In the genomic region with DNA sequence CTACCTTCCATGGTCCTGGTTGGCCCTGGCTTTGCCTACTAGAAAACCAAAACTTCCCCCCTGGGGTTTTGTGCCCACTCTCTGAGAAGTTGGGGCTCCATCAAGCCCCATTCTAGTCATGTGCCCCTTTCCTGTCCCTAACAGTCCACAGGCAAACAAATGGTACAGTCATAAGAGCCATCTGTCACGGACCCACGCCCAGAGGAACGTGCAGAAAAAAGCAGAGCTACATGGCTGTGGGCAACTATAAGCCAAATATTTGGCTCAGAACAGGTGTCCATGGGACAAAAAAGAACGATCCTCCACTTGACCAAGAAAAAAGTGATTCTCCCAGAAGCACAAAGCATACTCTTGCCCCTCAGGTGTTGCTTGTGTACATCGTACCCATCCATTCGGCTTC, we compare ENCODE assay signal across 1 cellular context.
TF ChIP-seq lines count a peak whose summit lies in the region.

No MANE protein-coding gene starts in this region.

TF ChIP-seq in endothelial cell of umbilical vein, 7 proteins besides CTCF, POLR2A, EP300 and RAD21:
- TF ChIP-seq JUN (IDR thresholded peaks at IDR 0.05; ENCODE audit: borderline replicate concordance, insufficient read depth, insufficient read length, low read depth) (no peak), FOS (IDR thresholded peaks at IDR 0.05; ENCODE audit: borderline replicate concordance, insufficient read depth, low read length) (no peak), POLR2AphosphoS5 (IDR thresholded peaks at IDR 0.05; ENCODE audit: insufficient read depth, low read depth, low read length) (no peak), MYC (IDR thresholded peaks at IDR 0.05; ENCODE audit: low read depth, low read length) (no peak)
